Comparison of ENCODE assay signal across 1 cellular context in the genomic region with DNA sequence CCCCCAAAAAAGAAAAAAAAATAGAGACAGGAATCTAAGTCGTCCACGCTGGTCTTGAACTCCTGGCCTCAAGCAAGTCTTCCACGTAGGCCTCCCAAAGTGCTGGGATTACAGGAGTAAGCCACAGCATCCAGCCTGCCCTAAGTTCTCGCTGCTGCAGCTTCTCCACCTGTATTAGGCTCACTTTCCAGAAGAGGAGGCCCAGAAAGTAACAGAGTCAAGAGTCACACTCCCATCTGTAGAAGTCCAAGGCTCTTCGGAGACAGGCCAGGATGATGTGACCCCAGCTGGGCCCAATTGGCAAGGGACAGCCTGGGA.
TF ChIP-seq lines count a peak whose summit lies in the region.

No MANE protein-coding gene starts in this region.

TF ChIP-seq in IMR-90, 13 proteins besides CTCF, POLR2A, EP300 and RAD21 (continued from another document):
- TF ChIP-seq FOS (IDR thresholded peaks at IDR 0.05; ENCODE audit: low read depth, low read length) (no peak), NFE2L2 (IDR thresholded peaks at IDR 0.05; ENCODE audit: low read depth, low read length) (no peak)
